ENCODE assay signal across 15 cellular contexts in genomic region chr15:69575387-69575786, GRCh38.
DNase-seq lines count a peak whose midpoint lies in the region; ATAC-seq, FAIRE-seq and TF ChIP-seq lines count a peak whose summit lies in the region.
"Had no signal": no experiment of that assay in that cellular context is flagged by ENCODE, and none has a peak within 500 bp of the region (broad histone marks: within the 10 kb centered on the region; RNA-seq: fewer than 3 reads in every experiment).

No MANE protein-coding gene starts in this region.

- DNase-seq in T-helper 17 cell (no peak), kidney (peak; percentile 25), NCI-H1930 (lab: John Stamatoyannopoulos, UW) (no peak), GM10248 (ENCODE audit: extremely low spot score) (no peak), NCI-H2227 treated with DMSO at 0.1 percent for 48 hours (lab: John Stamatoyannopoulos, UW) (no peak), Right ventricle myocardium superior (no peak)
- DNase-seq: HFFc6, IMR-90 had no signal

- H3K27me3 Mint-ChIP-seq in T-helper 17 cell = no peaks in the 10 kb centered on the region

- FAIRE-seq in kidney (lab: Jason Lieb, UNC) = no peak

- H3K9me3 ChIP-seq in BLaER1 = peaks cover 2% of the 10 kb centered on the region; the same call in 1 of the 2 replicates
- H3K9me3 ChIP-seq in T-helper 17 cell (ENCODE audit: control insufficient read depth, low read length, poor library complexity, severe bottlenecking) = no peaks in the 10 kb centered on the region
- no peaks in the 10 kb centered on the region for H3K9me3 ChIP-seq in kidney (ENCODE audit: control insufficient read depth in 1 of 2, low read length in 2 of 2)
- H3K9me3 ChIP-seq: HAP-1 had no signal

- peaks cover 28% of the 10 kb centered on the region for H3K4me1 ChIP-seq in BLaER1
- H3K4me1 ChIP-seq in kidney (ENCODE audit: control insufficient read depth in 1 of 2, insufficient read depth in 1 of 2, low read depth in 1 of 2, low read length in 2 of 2) = peaks cover 8 to 10% of the 10 kb centered on the region in 2 donors
- H3K4me1 ChIP-seq: HAP-1 had no signal

- H3K36me3 ChIP-seq in BLaER1 = no peaks in the 10 kb centered on the region
- H3K36me3 ChIP-seq in kidney (ENCODE audit: control insufficient read depth in 1 of 2, insufficient read depth in 2 of 2, low read length in 2 of 2) = no peaks in the 10 kb centered on the region
- H3K36me3 ChIP-seq: HAP-1 had no signal

- peak overlapping the region; percentile 60; the same call in 1 of the 2 replicates for H3K4me2 ChIP-seq in BLaER1
- H3K4me2 ChIP-seq: GM23338 had no signal

- POLR2A ChIA-PET in GM10248 (lab: Yijun Ruan, JAX) = no interaction called here

- no peaks in the 10 kb centered on the region for H3K36me3 Mint-ChIP-seq in T-helper 17 cell (ENCODE audit: low read depth)
- H3K36me3 Mint-ChIP-seq: CD4-positive, alpha-beta memory T cell had no signal

- H3K27ac ChIP-seq in 22Rv1 = peak overlapping the region; percentile 72
- no peak overlapping the region for H3K27ac ChIP-seq in BLaER1
- H3K27ac ChIP-seq in kidney (ENCODE audit: low read depth in 2 of 2, low read length in 2 of 2) = no peak overlapping the region
- H3K27ac ChIP-seq: RWPE1 had no signal

- ATAC-seq in T-helper 17 cell = no peak
- no peak for ATAC-seq in Right ventricle myocardium superior (ENCODE audit: poor library complexity)

- no peak overlapping the region for H3K4me3 Mint-ChIP-seq in T-helper 17 cell
- H3K4me3 Mint-ChIP-seq: B cell, GM23338, HFFc6 had no signal

- H3K9ac ChIP-seq in BLaER1 (no peak overlapping the region), kidney (ENCODE audit: low read length in 2 of 2) (peak overlapping the region in 1 of 2 donors; percentile 46)

- TF ChIP-seq CTCF in 22Rv1 (IDR thresholded peaks at IDR 0.05) (no peak), kidney (IDR thresholded peaks at IDR 0.05; ENCODE audit: borderline replicate concordance, extremely low read depth, insufficient read depth) (no peak), GM10248 (IDR thresholded peaks at IDR 0.05; ENCODE audit: control extremely low read depth, extremely low read depth, low read depth, missing control alignments) (no peak)

- CTCF ChIA-PET in GM10248 (lab: Yijun Ruan, JAX) = interaction anchor here (2.8 kb wide), 1 partner anchor 913 kb away, joined by 9 read pairs; no protein-coding TSS in a partner anchor

- intact Hi-C loops in kidney (cut with DNase I) (no loop called here), Right ventricle myocardium superior (cut with DNase I) (loop anchor here (5.0 to 10.0 kb wide), 2 partner anchors 77 to 909 kb away; no protein-coding TSS in a partner anchor)

- peaks cover 15% of the 10 kb centered on the region; the same call in 1 of the 2 replicates for H4K20me1 ChIP-seq in BLaER1

- peak overlapping the region; percentile 41 for H3K27ac Mint-ChIP-seq in T-helper 17 cell
- H3K27ac Mint-ChIP-seq: B cell, GM23338, HFFc6 had no signal

- peaks cover 29% of the 10 kb centered on the region for H3K4me1 Mint-ChIP-seq in T-helper 17 cell

- no peak overlapping the region for H3K4me3 ChIP-seq in BLaER1
- H3K4me3 ChIP-seq in kidney (ENCODE audit: low read length in 2 of 2) = no peak overlapping the region
- H3K4me3 ChIP-seq: GM23338, HAP-1 had no signal

- H3K27me3 ChIP-seq in BLaER1 = peaks cover 20% of the 10 kb centered on the region
